ENCODE assay signal across 30 cellular contexts in genomic region chr4:52001616-52002015, GRCh38. TPM values are rescaled to one million over a fixed set of nuclear protein-coding genes. Genes with fewer than 3 reads are reported as not detected.
DNase-seq lines count a peak whose midpoint lies in the region; ATAC-seq and TF ChIP-seq lines count a peak whose summit lies in the region.
"Had no signal": no experiment of that assay in that cellular context is flagged by ENCODE, and none has a peak within 500 bp of the region (broad histone marks: within the 10 kb centered on the region; RNA-seq: fewer than 3 reads in every experiment).

No MANE protein-coding gene starts in this region.

- no peaks in the 10 kb centered on the region for H3K4me1 Mint-ChIP-seq in T-helper 2 cell treated with Interferon-gamma antibody and Interleukin-4, amounts not matched to agents 5 μg/mL and 100 μg/mL, for 36 hours (ENCODE audit: low read depth)
- H3K4me1 Mint-ChIP-seq: activated B cell treated with CpG ODN at 0.5 μM for 24 hours; activated naive CD8-positive, alpha-beta T cell treated with anti-CD3 and anti-CD28 coated beads, Interleukin-2, amount 10 ng/mL, durations not matched to agents 7 days and 5 days; CD8-positive, alpha-beta memory T cell; naive thymus-derived CD4-positive, alpha-beta T cell; stimulated activated effector memory CD8-positive, alpha-beta T cell treated with anti-CD3 and anti-CD28 coated beads, Interleukin-12 subunit alpha, Interleukin-12 subunit beta, amount 100 ng/mL, for 72 hours had no signal

- H3K27ac Mint-ChIP-seq in T-helper 2 cell treated with Interferon-gamma antibody and Interleukin-4, amounts not matched to agents 5 μg/mL and 100 μg/mL, for 36 hours: no peak overlapping the region
- H3K27ac Mint-ChIP-seq: activated B cell treated with CpG ODN at 0.5 μM for 24 hours; activated naive CD8-positive, alpha-beta T cell treated with anti-CD3 and anti-CD28 coated beads, Interleukin-2, amount 10 ng/mL, durations not matched to agents 7 days and 5 days; CD8-positive, alpha-beta memory T cell; naive thymus-derived CD4-positive, alpha-beta T cell; stimulated activated effector memory CD8-positive, alpha-beta T cell treated with anti-CD3 and anti-CD28 coated beads, Interleukin-12 subunit alpha, Interleukin-12 subunit beta, amount 100 ng/mL, for 72 hours had no signal

- peaks cover 7% of the 10 kb centered on the region for H3K4me1 ChIP-seq in RWPE2 (ENCODE audit: insufficient read depth, poor library complexity, severe bottlenecking)
- H3K4me1 ChIP-seq: BE2C, heart right ventricle, lower lobe of right lung, psoas muscle, transverse colon had no signal

- no peaks in the 10 kb centered on the region for H3K27me3 Mint-ChIP-seq in T-helper 2 cell treated with Interferon-gamma antibody and Interleukin-4, amounts not matched to agents 5 μg/mL and 100 μg/mL, for 36 hours (ENCODE audit: low read depth)
- H3K27me3 Mint-ChIP-seq: activated B cell treated with CpG ODN at 0.5 μM for 24 hours; activated naive CD8-positive, alpha-beta T cell treated with anti-CD3 and anti-CD28 coated beads, Interleukin-2, amount 10 ng/mL, durations not matched to agents 7 days and 5 days had no signal

- no peaks in the 10 kb centered on the region for H3K27me3 ChIP-seq in RWPE2 (ENCODE audit: insufficient read depth, poor library complexity, severe bottlenecking)
- H3K27me3 ChIP-seq: BE2C, heart right ventricle, neutrophil, transverse colon had no signal

- H3K27ac ChIP-seq in RWPE2 (ENCODE audit: poor library complexity, severe bottlenecking): no peak overlapping the region
- H3K27ac ChIP-seq: heart right ventricle, lower lobe of right lung, neutrophil, psoas muscle, transverse colon had no signal

- no peak overlapping the region for H3K4me3 Mint-ChIP-seq in T-helper 2 cell treated with Interferon-gamma antibody and Interleukin-4, amounts not matched to agents 5 μg/mL and 100 μg/mL, for 36 hours
- H3K4me3 Mint-ChIP-seq: activated B cell treated with CpG ODN at 0.5 μM for 24 hours; activated naive CD8-positive, alpha-beta T cell treated with anti-CD3 and anti-CD28 coated beads, Interleukin-2, amount 10 ng/mL, durations not matched to agents 7 days and 5 days; activated T-cell treated with anti-CD3 and anti-CD28 coated beads, Interleukin-2, amount 50 U/mL, for 4 hours; CD8-positive, alpha-beta memory T cell; naive thymus-derived CD4-positive, alpha-beta T cell; stimulated activated effector memory CD8-positive, alpha-beta T cell treated with anti-CD3 and anti-CD28 coated beads, Interleukin-12 subunit alpha, Interleukin-12 subunit beta, amount 100 ng/mL, for 72 hours had no signal

- no peaks in the 10 kb centered on the region for H3K36me3 ChIP-seq in RWPE2 (ENCODE audit: low read depth)
- H3K36me3 ChIP-seq: BE2C, lower lobe of right lung, neutrophil, transverse colon had no signal

- H3K9me3 Mint-ChIP-seq in T-helper 2 cell treated with Interferon-gamma antibody and Interleukin-4, amounts not matched to agents 5 μg/mL and 100 μg/mL, for 36 hours: no peaks in the 10 kb centered on the region
- H3K9me3 Mint-ChIP-seq: activated B cell treated with CpG ODN at 0.5 μM for 24 hours; activated naive CD8-positive, alpha-beta T cell treated with anti-CD3 and anti-CD28 coated beads, Interleukin-2, amount 10 ng/mL, durations not matched to agents 7 days and 5 days; activated T-cell treated with anti-CD3 and anti-CD28 coated beads, Interleukin-2, amount 50 U/mL, for 4 hours; CD8-positive, alpha-beta memory T cell; naive thymus-derived CD4-positive, alpha-beta T cell; stimulated activated effector memory CD8-positive, alpha-beta T cell treated with anti-CD3 and anti-CD28 coated beads, Interleukin-12 subunit alpha, Interleukin-12 subunit beta, amount 100 ng/mL, for 72 hours had no signal

- ATAC-seq in RWPE2 (ENCODE audit: low read depth): peak; percentile 96
- ATAC-seq in left lobe of liver: no peak
- no peak for ATAC-seq in HG02885 (IDR thresholded peaks at IDR 0.05; ENCODE audit: poor library complexity, unreplicated experiment)
- ATAC-seq: activated T-cell treated with anti-CD3 and anti-CD28 coated beads, Interleukin-2, amount 50 U/mL, for 4 hours; heart right ventricle; lower lobe of right lung; naive thymus-derived CD4-positive, alpha-beta T cell; psoas muscle; stimulated activated effector memory CD8-positive, alpha-beta T cell treated with anti-CD3 and anti-CD28 coated beads, Interleukin-12 subunit alpha, Interleukin-12 subunit beta, amount 100 ng/mL, for 72 hours had no signal

- DNase-seq in HT-29 (ENCODE audit: low spot score) (peak; percentile 15), RWPE2 (ENCODE audit: low spot score) (no peak), fibroblast of mammary gland (ENCODE audit: low read depth) (peak; percentile 12), renal cortical epithelial cell (ENCODE audit: low read depth) (peak; percentile 76), left lobe of liver (ENCODE audit: low spot score) (no peak)
- no peak for DNase-seq in T-helper 2 cell treated with Interferon-gamma antibody and Interleukin-4, amounts not matched to agents 5 μg/mL and 100 μg/mL, for 36 hours (ENCODE audit: low spot score)
- DNase-seq: activated B cell treated with CpG ODN at 0.5 μM for 24 hours; activated CD4-positive, alpha-beta T cell treated with anti-CD3 and anti-CD28 coated beads, Interleukin-2, amount 50 U/mL, for 1 hour; activated gamma-delta T cell; activated naive CD8-positive, alpha-beta T cell treated with anti-CD3 and anti-CD28 coated beads, Interleukin-2, amount 10 ng/mL, durations not matched to agents 7 days and 5 days; activated T-cell treated with anti-CD3 and anti-CD28 coated beads, Interleukin-2, amount 50 U/mL, for 4 hours; BE2C; CD8-positive, alpha-beta memory T cell; H7; heart right ventricle; kidney; lower lobe of right lung; naive thymus-derived CD4-positive, alpha-beta T cell; NCI-H1092; NCI-H1694 treated with DMSO at 0.1 percent for 48 hours; NCI-H2171; NCI-H510A; psoas muscle; RPMI8226; stimulated activated CD4-positive, alpha-beta T cell treated with anti-CD3 and anti-CD28 coated beads, Interleukin-15, amount 100 ng/mL, for 24 hours; transverse colon had no signal

- no peaks in the 10 kb centered on the region for H3K36me3 Mint-ChIP-seq in T-helper 2 cell treated with Interferon-gamma antibody and Interleukin-4, amounts not matched to agents 5 μg/mL and 100 μg/mL, for 36 hours (ENCODE audit: low read depth)
- H3K36me3 Mint-ChIP-seq: activated naive CD8-positive, alpha-beta T cell treated with anti-CD3 and anti-CD28 coated beads, Interleukin-2, amount 10 ng/mL, durations not matched to agents 7 days and 5 days; naive thymus-derived CD4-positive, alpha-beta T cell; stimulated activated effector memory CD8-positive, alpha-beta T cell treated with anti-CD3 and anti-CD28 coated beads, Interleukin-12 subunit alpha, Interleukin-12 subunit beta, amount 100 ng/mL, for 72 hours had no signal

- no peak overlapping the region for H3K4me3 ChIP-seq in RWPE2 (ENCODE audit: severe bottlenecking)
- no peak overlapping the region for H3K4me3 ChIP-seq in fibroblast of mammary gland (ENCODE audit: control insufficient read depth, low read depth, low read length)
- H3K4me3 ChIP-seq: heart right ventricle, lower lobe of right lung, psoas muscle, transverse colon had no signal

- TF ChIP-seq CTCF in RWPE2 (IDR thresholded peaks at IDR 0.05; ENCODE audit: poor library complexity, severe bottlenecking): no peak
- no peak for TF ChIP-seq CTCF in fibroblast of mammary gland (conservative IDR thresholded peaks at IDR 0.05; ENCODE audit: control insufficient read depth, insufficient read depth, low read depth, low read length)

- H3K9me3 ChIP-seq in RWPE2 (ENCODE audit: severe bottlenecking): no peaks in the 10 kb centered on the region
- H3K9me3 ChIP-seq: BE2C, heart right ventricle, lower lobe of right lung, neutrophil, psoas muscle, transverse colon had no signal

RNA-seq across cellular contexts. Expression of gene LRRC66, which starts 18.5 kb away (rescaled TPM):
- 1.5 TPM in 2 replicates for total RNA-seq in HT-29 (2014; rRNA removed; shearing (Covaris generic))
- 0.55 TPM in 1 of 2 replicates, not detected in the other for total RNA-seq in renal cortical epithelial cell
- total RNA-seq in left lobe of liver: 0.18 TPM
- total RNA-seq: activated T-cell treated with anti-CD3 and anti-CD28 coated beads, Interleukin-2, amount 50 U/mL, for 4 hours; SK-MEL-5 had no signal

RNA-seq across cellular contexts. Expression of gene SGCB, which starts 36.5 kb away (rescaled TPM):
- total RNA-seq in HT-29 (2014; rRNA removed; shearing (Covaris generic)): 1.7 and 1.9 TPM in 2 replicates
- 15.3 and 38.9 TPM in 2 replicates for total RNA-seq in renal cortical epithelial cell
- total RNA-seq in left lobe of liver: 8.6 TPM

RNA-seq across cellular contexts. Expression of gene SPATA18, which starts 49.5 kb away (rescaled TPM):
- 0.10 TPM in 1 of 2 replicates, not detected in the other for total RNA-seq in HT-29 (2014; rRNA removed; shearing (Covaris generic))
- total RNA-seq in renal cortical epithelial cell: 7.3 and 20.8 TPM in 2 replicates
- total RNA-seq in left lobe of liver: 2.5 TPM
- total RNA-seq: SK-MEL-5 had no signal

Comparison
In these comparisons a context has a peak if more than half of its experiments do, and no peak if none do; other contexts are left out.
1. DNase-seq: peak in HT-29 (single experiment), fibroblast of mammary gland (single experiment) and renal cortical epithelial cell (single experiment); none in RWPE2 (single experiment), left lobe of liver (single experiment) and T-helper 2 cell treated with Interferon-gamma antibody and Interleukin-4, amounts not matched to agents 5 μg/mL and 100 μg/mL, for 36 hours (single experiment).